ENCODE assay signal across 18 cellular contexts in genomic region chr14:65370890-65371289, GRCh38. TPM values are rescaled to one million over a fixed set of nuclear protein-coding genes. Genes with fewer than 3 reads are reported as not detected.
DNase-seq lines count a peak whose midpoint lies in the region; ATAC-seq, FAIRE-seq and TF ChIP-seq lines count a peak whose summit lies in the region.
"Had no signal": no experiment of that assay in that cellular context is flagged by ENCODE, and none has a peak within 500 bp of the region (broad histone marks: within the 10 kb centered on the region; RNA-seq: fewer than 3 reads in every experiment).

No MANE protein-coding gene starts in this region.

- peak overlapping the region; percentile 43 for H3K4me3 Mint-ChIP-seq in activated naive CD8-positive, alpha-beta T cell treated with anti-CD3 and anti-CD28 coated beads, Interleukin-2, amount 50 U/mL, for 24 hours
- H3K4me3 Mint-ChIP-seq in mesothelial cell of epicardium = no peak overlapping the region
- H3K4me3 Mint-ChIP-seq: HFFc6 had no signal

- H3K27me3 Mint-ChIP-seq in activated naive CD8-positive, alpha-beta T cell treated with anti-CD3 and anti-CD28 coated beads, Interleukin-2, amount 50 U/mL, for 24 hours = no peaks in the 10 kb centered on the region
- no peaks in the 10 kb centered on the region for H3K27me3 Mint-ChIP-seq in mesothelial cell of epicardium (ENCODE audit: low read depth)

- H3K36me3 ChIP-seq in left lung = no peaks in the 10 kb centered on the region
- H3K36me3 ChIP-seq: BE2C, transverse colon had no signal

- no peak overlapping the region for H3K4me3 ChIP-seq in left lung
- H3K4me3 ChIP-seq: coronary artery, transverse colon had no signal

- H3K4me1 ChIP-seq in left lung = no peaks in the 10 kb centered on the region
- H3K4me1 ChIP-seq: BE2C, transverse colon had no signal

- intact Hi-C loops in left lung (cut with DNase I) = no loop called here

- peaks cover 4% of the 10 kb centered on the region for H3K9me3 Mint-ChIP-seq in activated naive CD8-positive, alpha-beta T cell treated with anti-CD3 and anti-CD28 coated beads, Interleukin-2, amount 50 U/mL, for 24 hours
- H3K9me3 Mint-ChIP-seq in mesothelial cell of epicardium = no peaks in the 10 kb centered on the region
- H3K9me3 Mint-ChIP-seq: HFFc6 had no signal

- ATAC-seq in GM18505 (IDR thresholded peaks at IDR 0.05; ENCODE audit: unreplicated experiment) (no peak), left lung (no peak)
- ATAC-seq in activated naive CD8-positive, alpha-beta T cell treated with anti-CD3 and anti-CD28 coated beads, Interleukin-2, amount 50 U/mL, for 24 hours = peak; percentile 54
- ATAC-seq: foreskin keratinocyte, left colon had no signal

- FAIRE-seq in GM12891 (lab: Jason Lieb, UNC) (peak; percentile 76), HTR-8/SVneo (lab: Jason Lieb, UNC) (peak; percentile 83)

- H3K4me1 Mint-ChIP-seq in activated naive CD8-positive, alpha-beta T cell treated with anti-CD3 and anti-CD28 coated beads, Interleukin-2, amount 50 U/mL, for 24 hours = peaks cover 53% of the 10 kb centered on the region
- peaks cover 3% of the 10 kb centered on the region for H3K4me1 Mint-ChIP-seq in mesothelial cell of epicardium

- no peak for TF ChIP-seq POLR2A in GM12891 (IDR thresholded peaks at IDR 0.05; ENCODE audit: low read depth, low read length)
- TF ChIP-seq POLR2A in GM18505 (IDR thresholded peaks at IDR 0.05; ENCODE audit: borderline replicate concordance, extremely low read depth, insufficient read depth, insufficient read length) = peak; percentile 7

- DNase-seq in GM12891 (ENCODE audit: insufficient read length, low spot score) (no peak), HTR-8/SVneo (ENCODE audit: insufficient read length, low spot score) (no peak), mesothelial cell of epicardium (ENCODE audit: low spot score in 2 of 2, unreplicated experiment in 2 of 2) (no peak), DMS53 treated with DMSO at 0.1 percent for 48 hours (lab: John Stamatoyannopoulos, UW; ENCODE audit: unreplicated experiment) (no peak), left lung (no peak)
- DNase-seq in activated naive CD8-positive, alpha-beta T cell treated with anti-CD3 and anti-CD28 coated beads, Interleukin-2, amount 50 U/mL, for 24 hours = no peak
- DNase-seq: BE2C; foreskin keratinocyte; HFFc6; left colon; MV-4-11; NCI-H2081; NCI-H524; OCI-M1; stimulated activated CD4-positive, alpha-beta T cell treated with anti-CD3 and anti-CD28 coated beads, Interleukin-4, amount 100 ng/mL, for 4 hours; transverse colon had no signal

- no peak overlapping the region for H3K27ac ChIP-seq in left lung
- H3K27ac ChIP-seq: coronary artery, foreskin keratinocyte, transverse colon had no signal

- H3K9me3 ChIP-seq in left lung = no peaks in the 10 kb centered on the region
- H3K9me3 ChIP-seq: BE2C, transverse colon had no signal

- H3K36me3 Mint-ChIP-seq in activated naive CD8-positive, alpha-beta T cell treated with anti-CD3 and anti-CD28 coated beads, Interleukin-2, amount 50 U/mL, for 24 hours (ENCODE audit: low read depth) = peaks cover 38% of the 10 kb centered on the region
- no peaks in the 10 kb centered on the region for H3K36me3 Mint-ChIP-seq in mesothelial cell of epicardium

- H3K27ac Mint-ChIP-seq in activated naive CD8-positive, alpha-beta T cell treated with anti-CD3 and anti-CD28 coated beads, Interleukin-2, amount 50 U/mL, for 24 hours = peak overlapping the region; percentile 88
- H3K27ac Mint-ChIP-seq in mesothelial cell of epicardium = no peak overlapping the region
- H3K27ac Mint-ChIP-seq: HFFc6 had no signal

- TF ChIP-seq CTCF in mesothelial cell of epicardium (IDR thresholded peaks at IDR 0.05; ENCODE audit: unreplicated experiment) (no peak), left lung (IDR thresholded peaks at IDR 0.05) (no peak)

- no peaks in the 10 kb centered on the region for H3K27me3 ChIP-seq in left lung
- H3K27me3 ChIP-seq: BE2C, foreskin keratinocyte, transverse colon had no signal

TF ChIP-seq in GM12891, 5 proteins besides CTCF, POLR2A, EP300 and RAD21:
- no peak for TF ChIP-seq POLR2AphosphoS5 (IDR thresholded peaks at IDR 0.05; ENCODE audit: low read depth, low read length)
- TF ChIP-seq POU2F2 (IDR thresholded peaks at IDR 0.05; ENCODE audit: low read depth, low read length) = peak; percentile 20; the same call in 1 of the 2 replicates

RNA-seq across cellular contexts. Expression of gene FUT8, which starts 41.6 kb away (rescaled TPM):
- 31.1 TPM for polyA plus RNA-seq in GM12891 (2012; ENCODE audit: low read depth, missing spikeins)
- total RNA-seq in mesothelial cell of epicardium (48.9 to 51.8 TPM (median 49.4 TPM) in 3 replicates), left lung (10 to 100 TPM; 40.2 to 41.1 TPM)
